ENCODE assay signal across 19 cellular contexts in the genomic region with DNA sequence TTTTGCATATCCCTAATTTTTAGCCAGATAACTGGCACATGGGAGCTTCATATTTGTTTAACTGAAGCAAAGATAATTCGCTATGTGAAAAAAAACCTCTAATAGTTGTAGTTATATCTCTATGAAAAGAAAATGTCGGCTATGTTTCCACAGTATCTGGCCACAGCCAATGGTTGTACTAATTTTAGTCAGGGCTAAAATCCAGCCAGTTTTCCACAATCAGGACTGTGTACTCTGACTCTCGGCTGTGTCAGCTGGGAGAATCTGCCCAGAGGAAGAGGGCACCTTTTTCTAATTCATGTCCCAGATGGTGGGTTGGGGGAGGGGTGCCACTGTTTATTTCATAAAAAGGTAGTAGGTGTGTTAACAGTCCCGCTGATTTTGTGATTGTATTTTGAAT. TPM values are rescaled to one million over a fixed set of nuclear protein-coding genes. Genes with fewer than 3 reads are reported as not detected.
DNase-seq lines count a peak whose midpoint lies in the region; ATAC-seq and TF ChIP-seq lines count a peak whose summit lies in the region.
"Had no signal": no experiment of that assay in that cellular context is flagged by ENCODE, and none has a peak within 500 bp of the region (broad histone marks: within the 10 kb centered on the region; RNA-seq: fewer than 3 reads in every experiment).

No MANE protein-coding gene starts in this region.

- H3K27ac ChIP-seq in left ventricle myocardium inferior (replicated peaks), result no peak overlapping the region
- no peak overlapping the region for H3K27ac ChIP-seq in right cardiac atrium (ENCODE audit: low read length)
- H3K27ac ChIP-seq in right atrium auricular region, result no peak overlapping the region
- H3K27ac ChIP-seq: A549; BLaER1 treated with 17β-estradiol and CSF1 and Interleukin-3, amounts not matched to agents 10 nM and 100 nM had no signal

- H3K9me3 ChIP-seq in left ventricle myocardium inferior (replicated peaks) (no peaks in the 10 kb centered on the region), right cardiac atrium (ENCODE audit: control insufficient read depth, low read length) (no peaks in the 10 kb centered on the region), right atrium auricular region (no peaks in the 10 kb centered on the region)
- H3K9me3 ChIP-seq: A549; BE2C; BLaER1 treated with 17β-estradiol and CSF1 and Interleukin-3, amounts not matched to agents 10 nM and 100 nM; HAP-1 had no signal

- no peaks in the 10 kb centered on the region for H3K27me3 ChIP-seq in left ventricle myocardium inferior (ENCODE audit: low read depth)
- no peaks in the 10 kb centered on the region for H3K27me3 ChIP-seq in right cardiac atrium (ENCODE audit: control insufficient read depth, insufficient read depth)
- no peaks in the 10 kb centered on the region for H3K27me3 ChIP-seq in right atrium auricular region
- H3K27me3 ChIP-seq: BE2C; BLaER1 treated with 17β-estradiol and CSF1 and Interleukin-3, amounts not matched to agents 10 nM and 100 nM had no signal

- peak; percentile 40 for DNase-seq in NCI-H2171 treated with DMSO at 0.1 percent for 48 hours (lab: John Stamatoyannopoulos, UW)
- no peak for DNase-seq in NCI-H2171 (lab: John Stamatoyannopoulos, UW)
- DNase-seq in Right ventricle myocardium superior, result no peak
- DNase-seq in left ventricle myocardium inferior, result no peak
- DNase-seq in right cardiac atrium, result no peak
- no peak for DNase-seq in right atrium auricular region (ENCODE audit: low spot score)
- DNase-seq: 8988T; ACHN; AML-193; BE2C; CD4-positive, alpha-beta T cell; CD8-positive, alpha-beta memory T cell; DMS153; DND-41; GOT3; HFFc6 had no signal

- intact Hi-C loops in Right ventricle myocardium superior (cut with DNase I) (no loop called here), left ventricle myocardium inferior (cut with micrococcal nuclease) (no loop called here), right cardiac atrium (cut with DNase I) (no loop called here)

- 65% methylated on average over 4 of the region's 4 CpGs for WGBS in right cardiac atrium

- H3K36me3 ChIP-seq in left ventricle myocardium inferior (no peaks in the 10 kb centered on the region), right atrium auricular region (no peaks in the 10 kb centered on the region)
- H3K36me3 ChIP-seq: BE2C; BLaER1 treated with 17β-estradiol and CSF1 and Interleukin-3, amounts not matched to agents 10 nM and 100 nM; HAP-1 had no signal

- no peak for TF ChIP-seq CTCF in left ventricle myocardium inferior (IDR thresholded peaks at IDR 0.05; ENCODE audit: borderline replicate concordance)
- TF ChIP-seq CTCF in right atrium auricular region (IDR thresholded peaks at IDR 0.05), result no peak

- peak; percentile 70 for ATAC-seq in Right ventricle myocardium superior (ENCODE audit: poor library complexity)
- ATAC-seq in right cardiac atrium, result peak; percentile 44 to 50
- ATAC-seq: A549 had no signal

- no peak overlapping the region for H3K4me3 ChIP-seq in left ventricle myocardium inferior
- H3K4me3 ChIP-seq in right cardiac atrium (ENCODE audit: low read length), result no peak overlapping the region
- H3K4me3 ChIP-seq in right atrium auricular region, result no peak overlapping the region
- H3K4me3 ChIP-seq: A549; BLaER1 treated with 17β-estradiol and CSF1 and Interleukin-3, amounts not matched to agents 10 nM and 100 nM; HAP-1 had no signal

- no peaks in the 10 kb centered on the region for H3K4me1 ChIP-seq in left ventricle myocardium inferior
- H3K4me1 ChIP-seq in right cardiac atrium (ENCODE audit: control insufficient read depth, insufficient read depth, low read length), result no peaks in the 10 kb centered on the region
- no peaks in the 10 kb centered on the region for H3K4me1 ChIP-seq in right atrium auricular region
- H3K4me1 ChIP-seq: A549, BE2C, HAP-1 had no signal

RNA-seq across cellular contexts. Expression of gene STRADB, which starts 38.8 kb away (rescaled TPM):
- total RNA-seq in Right ventricle myocardium superior (84.3 TPM), left ventricle myocardium inferior (57.5 TPM), right cardiac atrium (10 to 100 TPM; 35.4 to 51.3 (median 43.4) TPM), right atrium auricular region (10 to 100 TPM; 28.5 to 78.1 TPM)
- 46.9 TPM for polyA plus RNA-seq in right cardiac atrium

RNA-seq across cellular contexts. Expression of gene TRAK2, which starts 39.0 kb away (rescaled TPM):
- 163 TPM for total RNA-seq in Right ventricle myocardium superior
- total RNA-seq in left ventricle myocardium inferior, result 169 TPM
- 100 to 1,000 TPM in 3 of 4 donors, 10 to 100 TPM in 1; 98.2 to 141 (median 134) TPM for total RNA-seq in right cardiac atrium
- polyA plus RNA-seq in right cardiac atrium, result 37.6 TPM
- 100 to 1,000 TPM in 1 of 2 donors, 10 to 100 TPM in 1; 89.7 to 130 TPM for total RNA-seq in right atrium auricular region
